Comparison of ENCODE assay signal across 22 cellular contexts in the genomic region with DNA sequence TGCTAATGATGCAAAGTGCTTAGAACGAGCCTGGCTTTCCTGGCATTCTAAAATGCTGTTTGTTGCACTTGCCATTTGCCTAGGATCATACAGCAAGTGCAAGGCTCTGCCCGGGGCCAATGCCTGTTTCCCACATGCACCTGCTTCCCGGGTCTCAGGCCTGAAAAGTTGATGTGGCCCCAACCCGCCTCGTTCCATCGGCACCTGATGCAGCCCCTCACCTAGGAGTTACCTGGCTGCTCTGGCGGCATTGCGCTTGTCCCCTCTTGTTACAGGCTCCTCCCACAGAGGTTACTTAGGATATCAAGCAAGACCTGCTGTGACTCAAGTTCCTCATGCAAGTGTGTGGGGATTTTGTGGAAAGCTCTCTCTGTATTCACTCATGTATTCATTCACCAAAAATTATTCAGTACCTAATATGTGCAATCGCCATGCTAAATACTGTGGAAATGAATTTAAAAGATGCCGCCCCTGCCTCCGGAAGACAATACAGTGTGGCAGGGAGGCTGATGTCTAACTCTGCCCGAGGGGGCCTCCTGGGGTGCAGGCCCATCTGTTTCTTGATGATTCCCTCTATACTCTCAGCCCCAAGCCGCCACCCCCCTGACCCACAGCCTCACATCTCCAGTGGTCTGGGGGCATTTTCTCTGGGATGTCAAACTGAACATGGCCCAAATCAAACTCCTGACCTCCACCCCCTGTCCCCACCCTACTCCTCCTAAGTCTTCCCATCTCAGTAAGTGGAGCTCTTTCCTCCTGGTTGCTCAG.
"Had no signal": no experiment of that assay in that cellular context is flagged by ENCODE, and none has a peak within 500 bp of the region (broad histone marks: within the 10 kb centered on the region; RNA-seq: fewer than 3 reads in every experiment).

No MANE protein-coding gene starts in this region.

- H3K4me3 Mint-ChIP-seq: effector memory CD8-positive, alpha-beta T cell; naive thymus-derived CD8-positive, alpha-beta T cell; nephron progenitor cell; type B pancreatic cell had no signal

- H3K27ac Mint-ChIP-seq: effector memory CD8-positive, alpha-beta T cell; type B pancreatic cell had no signal

- H3K36me3 ChIP-seq: gastrocnemius medialis, lower lobe of right lung, pancreas, right atrium auricular region, tibial artery had no signal

- H3K36me3 Mint-ChIP-seq: naive thymus-derived CD8-positive, alpha-beta T cell; type B pancreatic cell had no signal

- H3K27me3 Mint-ChIP-seq: type B pancreatic cell had no signal

- H3K27me3 ChIP-seq: gastrocnemius medialis, pancreas, right atrium auricular region, testis, tibial artery had no signal

- H3K4me3 ChIP-seq: coronary artery, gastrocnemius medialis, lower lobe of right lung, pancreas, right atrium auricular region, smooth muscle cell, testis, tibial artery had no signal

- ATAC-seq: effector memory CD8-positive, alpha-beta T cell; gastrocnemius medialis; lower lobe of right lung; naive thymus-derived CD8-positive, alpha-beta T cell; pancreas; sciatic nerve had no signal

- H3K9me3 Mint-ChIP-seq: effector memory CD8-positive, alpha-beta T cell; nephron progenitor cell; type B pancreatic cell had no signal

- DNase-seq: effector memory CD8-positive, alpha-beta T cell; foreskin fibroblast; gastrocnemius medialis; head of caudate nucleus; lower lobe of right lung; naive thymus-derived CD8-positive, alpha-beta T cell; nephron progenitor cell; occipital lobe; pancreas; stimulated activated CD4-positive, alpha-beta T cell treated with anti-CD3 and anti-CD28 coated beads, Interleukin-12 subunit alpha, Interleukin-12 subunit beta, amount 100 ng/mL, for 4 hours; stimulated activated CD4-positive, alpha-beta T cell treated with anti-CD3 and anti-CD28 coated beads, Interleukin-1b, Interleukin-23, amount 100 ng/mL, for 48 hours; stimulated activated CD4-positive, alpha-beta T cell treated with anti-CD3 and anti-CD28 coated beads, Interleukin-4, amount 100 ng/mL, for 1 hour; stimulated activated CD8-positive, alpha-beta memory T cell treated with anti-CD3 and anti-CD28 coated beads, Interleukin-4, amount 100 ng/mL, for 48 hours; stimulated activated naive CD4-positive, alpha-beta T cell; substantia nigra; testis; tibial artery had no signal
